8 cellular contexts compared by ENCODE assay signal in genomic region chr19:1725100-1726064, GRCh38. TPM values are rescaled to one million over a fixed set of nuclear protein-coding genes. Genes with fewer than 3 reads are reported as not detected.
DNase-seq lines count a peak whose midpoint lies in the region; ATAC-seq and TF ChIP-seq lines count a peak whose summit lies in the region.

No MANE protein-coding gene starts in this region.

- peaks cover 3% of the 10 kb centered on the region; the same call in 1 of the 2 replicates for H3K9me1 ChIP-seq in IMR-90 (ENCODE audit: insufficient read depth, low read length)

- no peak overlapping the region for H2BK15ac ChIP-seq in IMR-90 (ENCODE audit: low read depth, low read length)

- H3K4ac ChIP-seq in IMR-90 (ENCODE audit: low read depth, low read length): 0 out of 2 replicates have a peak overlapping the region, but pooled peaks have one; percentile 5

- H2AK5ac ChIP-seq in IMR-90 (ENCODE audit: low read depth, low read length): no peak overlapping the region

- H3K27me3 Mint-ChIP-seq in CD4-positive, alpha-beta memory T cell: peaks cover 31 to 41% of the 10 kb centered on the region in 2 donors

- in situ Hi-C loops in IMR-90 (cut with MboI; ENCODE audit: low sequenced_read_pairs): no loop called here

- no peak overlapping the region for H3K4me3 ChIP-seq in CD4-positive, alpha-beta memory T cell (ENCODE audit: low read length in 2 of 2)
- peak overlapping the region; percentile 66 for H3K4me3 ChIP-seq in IMR-90 (ENCODE audit: insufficient read depth, low read depth, low read length)
- peak overlapping the region; percentile 51 for H3K4me3 ChIP-seq in epithelial cell of proximal tubule (ENCODE audit: low read depth, low read length)
- H3K4me3 ChIP-seq in mucosa of stomach (ENCODE audit: low read length): no peak overlapping the region

- no peak overlapping the region for H2BK5ac ChIP-seq in IMR-90 (ENCODE audit: low read depth, low read length, poor library complexity, severe bottlenecking)

- H3K23ac ChIP-seq in IMR-90 (ENCODE audit: low read depth, low read length): no peak overlapping the region

- H3K4me3 Mint-ChIP-seq in CD4-positive, alpha-beta memory T cell: peak overlapping the region; percentile 38 to 77 (median 48)

- no peaks in the 10 kb centered on the region for H3K36me3 ChIP-seq in CD4-positive, alpha-beta memory T cell (ENCODE audit: insufficient read depth, low read length)
- no peaks in the 10 kb centered on the region for H3K36me3 ChIP-seq in IMR-90 (ENCODE audit: control insufficient read depth, insufficient read depth, low read length)
- no peaks in the 10 kb centered on the region for H3K36me3 ChIP-seq in mucosa of stomach (ENCODE audit: control insufficient read depth, insufficient read depth, low read length)

- 5% methylated on average over 17 of the region's 90 CpGs; no CpG with 5 or more reads in 1 of the 2 experiments for WGBS in IMR-90 (ENCODE audit: extremely low coverage in 2 of 2, insufficient read length in 1 of 2), 2 experiments

- no peak for TF ChIP-seq RAD21 in IMR-90 (IDR thresholded peaks at IDR 0.05; ENCODE audit: low read length)

- no peak overlapping the region for H3K27ac ChIP-seq in CD4-positive, alpha-beta memory T cell (ENCODE audit: low read depth, low read length)
- H3K27ac ChIP-seq in IMR-90 (ENCODE audit: insufficient read depth, low read length): no peak overlapping the region

- no peak overlapping the region; the same call in 1 of the 2 replicates for H4K91ac ChIP-seq in IMR-90 (ENCODE audit: insufficient read depth, low read depth, low read length)

- H3K18ac ChIP-seq in IMR-90 (ENCODE audit: low read depth, low read length): no peak overlapping the region

- H3K14ac ChIP-seq in IMR-90 (replicated peaks; ENCODE audit: low read depth, low read length): no peak overlapping the region

- TF ChIP-seq CTCF in IMR-90 (conservative IDR thresholded peaks at IDR 0.05; ENCODE audit: low read depth, low read length) (no peak), epithelial cell of proximal tubule (conservative IDR thresholded peaks at IDR 0.05; ENCODE audit: low read depth, low read length) (no peak)

- POLR2A ChIA-PET in CD4-positive, alpha-beta memory T cell (lab: Charles Lee; ENCODE audit: partially characterized antibody): interaction anchor here (1.0 kb wide), 1 partner anchor 73 kb away, joined by 3 read pairs; the partner anchor contains the start of gene TCF3
- POLR2A ChIA-PET in IMR-90 (lab: Charles Lee; ENCODE audit: unreplicated experiment): no interaction called here

- H3K9me3 ChIP-seq in CD4-positive, alpha-beta memory T cell (ENCODE audit: control insufficient read depth in 1 of 2, low read length in 2 of 2): no peaks in the 10 kb centered on the region
- no peaks in the 10 kb centered on the region for H3K9me3 ChIP-seq in IMR-90 (ENCODE audit: control insufficient read depth, insufficient read depth, low read length)
- H3K9me3 ChIP-seq in mucosa of stomach (ENCODE audit: control insufficient read depth, low read length): no peaks in the 10 kb centered on the region

- H2AK9ac ChIP-seq in IMR-90 (replicated peaks; ENCODE audit: low read depth, low read length, poor library complexity): peak overlapping the region; percentile 65

- peak overlapping the region; percentile 76 to 92; a peak in 1 of 4 replicates for H4K8ac ChIP-seq in IMR-90 (ENCODE audit: low read depth in 2 of 2, low read length in 2 of 2)

- H3K4me2 ChIP-seq in IMR-90 (ENCODE audit: low read depth, low read length): peak overlapping the region; percentile 84

- H3K79me1 ChIP-seq in IMR-90 (ENCODE audit: low read depth in 1 of 2, low read length in 2 of 2): no peaks in the 10 kb centered on the region

- H2BK120ac ChIP-seq in IMR-90 (ENCODE audit: low read depth, low read length): no peak overlapping the region

- no peaks in the 10 kb centered on the region for H3K27me3 ChIP-seq in CD4-positive, alpha-beta memory T cell (ENCODE audit: insufficient read depth, low read length)
- H3K27me3 ChIP-seq in IMR-90 (ENCODE audit: control insufficient read depth, insufficient read depth, low read length) (peaks cover 31% of the 10 kb centered on the region), mucosa of stomach (ENCODE audit: control insufficient read depth, insufficient read depth, low read length) (peaks cover 17% of the 10 kb centered on the region)

- H4K20me1 ChIP-seq in IMR-90 (ENCODE audit: insufficient read depth, low read length): peaks cover 4% of the 10 kb centered on the region; the same call in 1 of the 2 replicates

- H3K4me1 Mint-ChIP-seq in CD4-positive, alpha-beta memory T cell: peaks cover 0 to 5% (median 3%) of the 10 kb centered on the region in 4 donors

- peak; percentile 100 for ATAC-seq in IMR-90 (ENCODE audit: low read depth)

- peak overlapping the region; percentile 40; the same call in 1 of the 2 replicates for H4K5ac ChIP-seq in IMR-90 (ENCODE audit: low read depth, low read length)

- DNase-seq in CD4-positive, alpha-beta memory T cell: no peak
- DNase-seq in IMR-90: peak; percentile 28
- peak; percentile 65 for DNase-seq in activated CD4-positive, CD25-positive, alpha-beta regulatory T cell treated with anti-CD3 and anti-CD28 coated beads, Interleukin-2, amount 50 U/mL, for 72 hours
- DNase-seq in epithelial cell of proximal tubule (ENCODE audit: low read depth): no peak
- peak; percentile 25 for DNase-seq in stromal cell of bone marrow (ENCODE audit: low read depth)
- DNase-seq in SW480 (ENCODE audit: low spot score): no peak
- DNase-seq in NK-92 treated with Interleukin-12 subunit alpha and Interleukin-12 subunit beta, amount 100 ng/mL, for 24 hours (lab: John Stamatoyannopoulos, UW): no peak

- no TSS peak for BruUV-seq in IMR-90 (replicated peaks; lab: Mats Ljungman, UMichigan)

- dilution Hi-C loops in IMR-90 (cut with HindIII; ENCODE audit: low sequenced_read_pairs, unreplicated experiment): no loop called here

- no peaks in the 10 kb centered on the region for H3K9me3 Mint-ChIP-seq in CD4-positive, alpha-beta memory T cell

- no peak overlapping the region for H3K56ac ChIP-seq in IMR-90 (ENCODE audit: extremely low read depth, insufficient read depth, low read length)

- peak overlapping the region in 1 of 7 donors; percentile 47 for H3K27ac Mint-ChIP-seq in CD4-positive, alpha-beta memory T cell

- H3K9ac ChIP-seq in IMR-90 (ENCODE audit: low read depth, low read length): peak overlapping the region; percentile 78
- H3K9ac ChIP-seq in mucosa of stomach (ENCODE audit: low read length): peak overlapping the region; percentile 22

- no peak for TF ChIP-seq POLR2A in IMR-90 (IDR thresholded peaks at IDR 0.05; ENCODE audit: low read depth, low read length)

- CTCF ChIA-PET in CD4-positive, alpha-beta memory T cell (lab: Charles Lee; ENCODE audit: partially characterized antibody): no interaction called here
- CTCF ChIA-PET in IMR-90 (lab: Yijun Ruan, JAX): no interaction called here

- intact Hi-C loops in CD4-positive, alpha-beta memory T cell (cut with micrococcal nuclease): no loop called here
- intact Hi-C loops in IMR-90 (cut with micrococcal nuclease): no loop called here

- no peaks in the 10 kb centered on the region for H3K36me3 Mint-ChIP-seq in CD4-positive, alpha-beta memory T cell

- H2AFZ ChIP-seq in IMR-90 (replicated peaks; ENCODE audit: low read length, poor library complexity): peak overlapping the region; percentile 99

- H2BK20ac ChIP-seq in IMR-90 (ENCODE audit: low read depth, low read length): no peak overlapping the region

- peaks cover 12% of the 10 kb centered on the region for H3K4me1 ChIP-seq in CD4-positive, alpha-beta memory T cell (ENCODE audit: insufficient read depth, low read length)
- no peaks in the 10 kb centered on the region; the same call in 1 of the 2 replicates for H3K4me1 ChIP-seq in IMR-90 (ENCODE audit: control insufficient read depth, insufficient read depth, low read length)
- peaks cover 7% of the 10 kb centered on the region for H3K4me1 ChIP-seq in mucosa of stomach (ENCODE audit: control insufficient read depth, insufficient read depth, low read length)

TF ChIP-seq in IMR-90, 13 proteins besides CTCF, POLR2A, EP300 and RAD21:
- TF ChIP-seq USF2 (IDR thresholded peaks at IDR 0.05; ENCODE audit: low read depth, low read length) (0 out of 2 replicates have a peak, but pooled peaks have one; percentile 8), MAZ (IDR thresholded peaks at IDR 0.05; ENCODE audit: borderline replicate concordance, low read depth, low read length) (peak; percentile 62; the same call in 1 of the 2 replicates), BHLHE40 (IDR thresholded peaks at IDR 0.05; ENCODE audit: low read depth, low read length) (no peak)

RNA-seq across cellular contexts. Expression of gene ONECUT3, which starts 27.9 kb away (rescaled TPM):
- total RNA-seq in CD4-positive, alpha-beta memory T cell: not detected
- not detected for polyA plus RNA-seq in CD4-positive, alpha-beta memory T cell
- total RNA-seq in IMR-90 (2012; rRNA removed): not detected in 2 replicates
- not detected in 2 replicates for polyA plus RNA-seq in IMR-90 (2012; rRNA removed)
- polyA plus RNA-seq in IMR-90 (2012; cell fraction: cytosol; rRNA removed): not detected in 2 replicates
- not detected in 2 replicates for polyA plus RNA-seq in IMR-90 (2012; cell fraction: nucleus; rRNA removed; ENCODE audit: low replicate concordance)
- total RNA-seq in epithelial cell of proximal tubule: not detected in 2 replicates

Comparison
In these comparisons a context has a peak if more than half of its experiments do, and no peak if none do; other contexts are left out.
1. DNase-seq: peak in IMR-90 (single experiment), activated CD4-positive, CD25-positive, alpha-beta regulatory T cell treated with anti-CD3 and anti-CD28 coated beads, Interleukin-2, amount 50 U/mL, for 72 hours (single experiment) and stromal cell of bone marrow (single experiment); none in CD4-positive, alpha-beta memory T cell (0 of 5), epithelial cell of proximal tubule (single experiment), SW480 (single experiment) and NK-92 treated with Interleukin-12 subunit alpha and Interleukin-12 subunit beta, amount 100 ng/mL, for 24 hours (single experiment).
2. H3K4me3 ChIP-seq: peak in IMR-90 (single experiment) and epithelial cell of proximal tubule (single experiment); none in CD4-positive, alpha-beta memory T cell (0 of 2) and mucosa of stomach (single experiment).